In genomic region chr2:223847410-223847809, GRCh38 we compare ENCODE assay signal across 20 cellular contexts. TPM values are rescaled to one million over a fixed set of nuclear protein-coding genes. Genes with fewer than 3 reads are reported as not detected.
DNase-seq lines count a peak whose midpoint lies in the region; ATAC-seq and TF ChIP-seq lines count a peak whose summit lies in the region.
"Had no signal": no experiment of that assay in that cellular context is flagged by ENCODE, and none has a peak within 500 bp of the region (broad histone marks: within the 10 kb centered on the region; RNA-seq: fewer than 3 reads in every experiment).

No MANE protein-coding gene starts in this region.

- TF ChIP-seq CTCF in DND-41 (IDR thresholded peaks at IDR 0.05; ENCODE audit: borderline replicate concordance, extremely low read depth, low read length, poor library complexity, severe bottlenecking): no peak
- no peak for TF ChIP-seq CTCF in PC-9 (conservative IDR thresholded peaks at IDR 0.05)

- CTCF ChIA-PET in PC-9 (lab: Charles Lee): no interaction called here

- H3K4me2 ChIP-seq in DND-41 (ENCODE audit: insufficient read depth, low read length) (no peak overlapping the region), PC-9 (no peak overlapping the region)

- H3K27me3 ChIP-seq in DND-41 (ENCODE audit: insufficient read depth, low read length, poor library complexity) (no peaks in the 10 kb centered on the region), PC-9 (ENCODE audit: insufficient read depth, low read depth) (no peaks in the 10 kb centered on the region)
- H3K27me3 ChIP-seq: BE2C had no signal

- H2AFZ ChIP-seq in DND-41 (ENCODE audit: low read depth, low read length) (no peak overlapping the region), PC-9 (no peak overlapping the region)

- H3K9me2 ChIP-seq in PC-9 (ENCODE audit: insufficient read depth): no peaks in the 10 kb centered on the region

- H3K9me3 ChIP-seq in DND-41 (ENCODE audit: insufficient read depth, low read length, severe bottlenecking): no peaks in the 10 kb centered on the region
- H3K9me3 ChIP-seq in PC-9 (ENCODE audit: insufficient read depth, low read depth): peaks cover 14% of the 10 kb centered on the region; the same call in 1 of the 2 replicates
- H3K9me3 ChIP-seq: BE2C had no signal

- no peak for DNase-seq in DND-41
- DNase-seq in PC-9: no peak
- no peak for DNase-seq in epithelial cell of prostate (ENCODE audit: low read depth, low spot score)
- DNase-seq in NCI-H1694 (lab: John Stamatoyannopoulos, UW): no peak
- no peak for DNase-seq in GF-D8 (lab: John Stamatoyannopoulos, UW)
- DNase-seq in kidney tubule cell (ENCODE audit: low spot score): no peak
- DNase-seq: ACHN; BE2C; C1 segment of cervical spinal cord; Caco-2; CD4-positive, CD25-positive, alpha-beta regulatory T cell; CD8-positive, alpha-beta memory T cell; DMS153; DMS79; GOT3; H7; HFFc6; IMR-90 had no signal

- ATAC-seq in DND-41 (ENCODE audit: insufficient read depth, low read depth): peak; percentile 52; the same call in 2 of the 3 replicates
- ATAC-seq: GM12878, HCT116 had no signal

- H4K20me1 ChIP-seq in DND-41 (ENCODE audit: insufficient read depth, low read length) (no peaks in the 10 kb centered on the region), PC-9 (ENCODE audit: insufficient read depth) (no peaks in the 10 kb centered on the region)

- intact Hi-C loops in PC-9 (cut with micrococcal nuclease; ENCODE audit: unreplicated experiment): no loop called here

- no peak overlapping the region for H3K9ac ChIP-seq in DND-41 (ENCODE audit: low read depth, low read length)

- H3K36me3 ChIP-seq in DND-41 (ENCODE audit: insufficient read depth, low read length): no peaks in the 10 kb centered on the region
- peaks cover 4% of the 10 kb centered on the region; the same call in 1 of the 2 replicates for H3K36me3 ChIP-seq in PC-9 (ENCODE audit: low read depth)
- H3K36me3 ChIP-seq: BE2C had no signal

- BruUV-seq in PC-9 (replicated peaks; lab: Mats Ljungman, UMichigan): no TSS peak

- H3K4me3 ChIP-seq in DND-41 (ENCODE audit: low read depth in 1 of 2, low read length in 2 of 2) (no peak overlapping the region), PC-9 (no peak overlapping the region)
- H3K4me3 ChIP-seq: GM12878 had no signal

- POLR2A ChIA-PET in PC-9 (lab: Charles Lee; ENCODE audit: unreplicated experiment): no interaction called here

- H3K4me1 ChIP-seq in DND-41 (ENCODE audit: insufficient read depth, low read length) (no peaks in the 10 kb centered on the region), PC-9 (replicated peaks; ENCODE audit: insufficient read depth) (peaks cover 15% of the 10 kb centered on the region)
- H3K4me1 ChIP-seq: BE2C had no signal

- peaks cover 16% of the 10 kb centered on the region; the same call in 1 of the 2 replicates for H3F3A ChIP-seq in PC-9 (ENCODE audit: insufficient read depth, low read depth)

- H3K27ac ChIP-seq in DND-41 (ENCODE audit: low read length) (no peak overlapping the region), PC-9 (peak overlapping the region; percentile 84), epithelial cell of prostate (peak overlapping the region; percentile 94)

- H3K79me2 ChIP-seq in DND-41 (ENCODE audit: insufficient read depth, low read length) (no peaks in the 10 kb centered on the region), PC-9 (ENCODE audit: low read depth) (no peaks in the 10 kb centered on the region)

RNA-seq across cellular contexts. Expression of gene AP1S3, which starts 10.0 kb away (rescaled TPM):
- 61.3 and 73.3 TPM in 2 replicates for total RNA-seq in PC-9 (2021)
